In genomic region chr5:39569857-39570256, GRCh38 we compare ENCODE assay signal across 20 cellular contexts.
"Had no signal": no experiment of that assay in that cellular context is flagged by ENCODE, and none has a peak within 500 bp of the region (broad histone marks: within the 10 kb centered on the region; RNA-seq: fewer than 3 reads in every experiment).

No MANE protein-coding gene starts in this region.

- H3K79me2 ChIP-seq: parathyroid adenoma had no signal

- H3K9me3 ChIP-seq: colonic mucosa, neutrophil, tibial nerve had no signal

- H3K36me3 ChIP-seq: colonic mucosa, neutrophil, tibial nerve had no signal

- DNase-seq: activated CD4-positive, alpha-beta T cell treated with anti-CD3 and anti-CD28 coated beads, Interleukin-2, amount 50 U/mL, for 1 hour; activated CD8-positive, alpha-beta memory T cell treated with anti-CD3 and anti-CD28 coated beads, Interleukin-2, amount 50 U/mL, for 4 hours; activated naive CD4-positive, alpha-beta T cell treated with anti-CD3 and anti-CD28 coated beads for 36 hours; activated T-cell treated with anti-CD3 and anti-CD28 coated beads, Interleukin-2, amount 50 U/mL, for 4 hours; aorta; colonic mucosa; foreskin melanocyte; glutamatergic neuron; hypothalamus; islet precursor cell; left ventricle myocardium superior; stimulated activated CD4-positive, alpha-beta T cell treated with anti-CD3 and anti-CD28 coated beads, Interleukin-12 subunit alpha, Interleukin-12 subunit beta, amount 100 ng/mL, for 4 hours; stimulated activated CD4-positive, alpha-beta T cell treated with anti-CD3 and anti-CD28 coated beads, Interleukin-1b, Interleukin-23, amount 100 ng/mL, for 48 hours; stimulated activated CD8-positive, alpha-beta memory T cell treated with anti-CD3 and anti-CD28 coated beads, Interleukin-4, amount 100 ng/mL, for 48 hours; T1000 had no signal

- H3K4me1 ChIP-seq: colonic mucosa had no signal

- H3K9ac ChIP-seq: parathyroid adenoma had no signal

- ATAC-seq: activated CD4-positive, CD25-positive, alpha-beta regulatory T cell treated with anti-CD3 and anti-CD28 coated beads, Interleukin-2, amount 50 U/mL, for 24 hours; left ventricle myocardium superior; naive thymus-derived CD8-positive, alpha-beta T cell had no signal

- H2AFZ ChIP-seq: parathyroid adenoma had no signal

- H3K4me3 ChIP-seq: colonic mucosa, tibial nerve had no signal

- H3K27ac ChIP-seq: colonic mucosa, neutrophil, parathyroid adenoma, tibial nerve had no signal

- H3K27me3 ChIP-seq: colonic mucosa, neutrophil, tibial nerve had no signal
